ENCODE assay signal across 10 cellular contexts in genomic region chr9:77514886-77515711, GRCh38.
DNase-seq lines count a peak whose midpoint lies in the region; ATAC-seq lines count a peak whose summit lies in the region.
"Had no signal": no experiment of that assay in that cellular context is flagged by ENCODE, and none has a peak within 500 bp of the region (broad histone marks: within the 10 kb centered on the region; RNA-seq: fewer than 3 reads in every experiment).

No MANE protein-coding gene starts in this region.

- WGBS in right cardiac atrium = 34% methylated on average over 9 of the region's 9 CpGs

- H3K4me1 ChIP-seq in right cardiac atrium (ENCODE audit: control insufficient read depth, insufficient read depth, low read length) (peaks cover 10% of the 10 kb centered on the region), subcutaneous abdominal adipose tissue (ENCODE audit: control insufficient read depth in 5 of 5, insufficient read depth in 5 of 5, low read length in 5 of 5) (peaks cover 6 to 35% (median 27%) of the 10 kb centered on the region in 5 donors)

- intact Hi-C loops in right cardiac atrium (cut with DNase I) = no loop called here

- peak; percentile 49 for DNase-seq in KG1 (lab: John Stamatoyannopoulos, UW)
- DNase-seq in astrocyte of the hippocampus (ENCODE audit: low read depth, low spot score) = peak; percentile 87
- DNase-seq in right cardiac atrium = peak in 2 of 3 donors; percentile 37 to 76
- no peak for DNase-seq in NCI-H2107 treated with DMSO at 0.1 percent for 48 hours (lab: John Stamatoyannopoulos, UW; ENCODE audit: unreplicated experiment)
- no peak for DNase-seq in AML-193 (lab: John Stamatoyannopoulos, UW)
- DNase-seq in activated CD4-positive, CD25-positive, alpha-beta regulatory T cell treated with anti-CD3 and anti-CD28 coated beads, Interleukin-2, amount 50 U/mL, for 72 hours = no peak
- DNase-seq: activated CD4-positive, alpha-beta memory T cell treated with anti-CD3 and anti-CD28 coated beads for 36 hours; NCI-H1436 treated with DMSO at 0.1 percent for 48 hours had no signal

- H3K27ac ChIP-seq in right cardiac atrium (ENCODE audit: low read length) = peak overlapping the region; percentile 81
- peak overlapping the region; percentile 54 for H3K27ac ChIP-seq in subcutaneous abdominal adipose tissue (ENCODE audit: low read depth, low read length)

- no peak overlapping the region for H3K4me3 ChIP-seq in right cardiac atrium (ENCODE audit: low read length)
- no peak overlapping the region for H3K4me3 ChIP-seq in subcutaneous abdominal adipose tissue (ENCODE audit: low read depth in 1 of 5, low read length in 5 of 5)

- H3K27me3 ChIP-seq in right cardiac atrium (ENCODE audit: control insufficient read depth, insufficient read depth) (no peaks in the 10 kb centered on the region), subcutaneous abdominal adipose tissue (ENCODE audit: control insufficient read depth in 5 of 5, insufficient read depth in 4 of 5, low read length in 5 of 5) (no peaks in the 10 kb centered on the region)

- no peaks in the 10 kb centered on the region for H3K36me3 ChIP-seq in subcutaneous abdominal adipose tissue (ENCODE audit: control insufficient read depth in 5 of 5, insufficient read depth in 5 of 5, low read length in 5 of 5)

- H3K9me3 ChIP-seq in right cardiac atrium (ENCODE audit: control insufficient read depth, low read length) = no peaks in the 10 kb centered on the region
- H3K9me3 ChIP-seq in subcutaneous abdominal adipose tissue (ENCODE audit: control insufficient read depth in 5 of 5, low read length in 5 of 5) = no peaks in the 10 kb centered on the region

- H3K9ac ChIP-seq in subcutaneous abdominal adipose tissue (ENCODE audit: low read length in 5 of 5) = no peak overlapping the region

- ATAC-seq in right cardiac atrium (peak; percentile 81 to 95), GM19324 (IDR thresholded peaks at IDR 0.05; ENCODE audit: low FRiP score, unreplicated experiment) (no peak)

Comparison
In these comparisons a context has a peak if more than half of its experiments do, and no peak if none do; other contexts are left out.
1. DNase-seq: peak in KG1 (single experiment), astrocyte of the hippocampus (single experiment) and right cardiac atrium (2 of 3); none in NCI-H2107 treated with DMSO at 0.1 percent for 48 hours (single experiment), AML-193 (0 of 2) and activated CD4-positive, CD25-positive, alpha-beta regulatory T cell treated with anti-CD3 and anti-CD28 coated beads, Interleukin-2, amount 50 U/mL, for 72 hours (single experiment).